In genomic region chr16:3112058-3112880, GRCh38 we compare ENCODE assay signal across 8 cellular contexts. TPM values are rescaled to one million over a fixed set of nuclear protein-coding genes. Genes with fewer than 3 reads are reported as not detected.
DNase-seq lines count a peak whose midpoint lies in the region; ATAC-seq, FAIRE-seq and TF ChIP-seq lines count a peak whose summit lies in the region.

Gene ZNF205, plus strand, starts transcription at chr16:3112586. Its CDS starts 845 bp downstream, at chr16:3113431.

- H3F3A ChIP-seq in GM23248 (ENCODE audit: insufficient read depth): no peaks in the 10 kb centered on the region

- in situ Hi-C loops in GM23248 (cut with MboI): no loop called here

- H3K9me3 Mint-ChIP-seq in stimulated activated memory B cell treated with anti-CD40 and anti-IgM and Interleukin-4, amounts not matched to agents 10 μg/mL and 1 μg/mL and 100 μg/mL, for 72 hours: no peaks in the 10 kb centered on the region

- H3K9me2 ChIP-seq in GM23248 (ENCODE audit: insufficient read depth): no peaks in the 10 kb centered on the region

- intact Hi-C loops in kidney (cut with DNase I): loop anchor here (10.0 kb wide), 1 partner anchor 47 kb away; the partner anchor contains the start of gene IL32
- intact Hi-C loops in stomach (cut with DNase I; ENCODE audit: low total_unique reads): no loop called here

- ATAC-seq in GM21381 (IDR thresholded peaks at IDR 0.05; ENCODE audit: unreplicated experiment) (no peak), HG02763 (IDR thresholded peaks at IDR 0.05; ENCODE audit: unreplicated experiment) (no peak)
- ATAC-seq in stimulated activated memory B cell treated with anti-CD40 and anti-IgM and Interleukin-4, amounts not matched to agents 10 μg/mL and 1 μg/mL and 100 μg/mL, for 72 hours: no peak

- no peak within 1 kb of the TSS for H3K27ac Mint-ChIP-seq in stimulated activated memory B cell treated with anti-CD40 and anti-IgM and Interleukin-4, amounts not matched to agents 10 μg/mL and 1 μg/mL and 100 μg/mL, for 72 hours

- H3K27ac ChIP-seq in GM23248 (no peak within 1 kb of the TSS), kidney (ENCODE audit: low read depth in 2 of 2, low read length in 2 of 2) (peak within 1 kb of the TSS; percentile 20 to 39), stomach (peak within 1 kb of the TSS; percentile 49 to 83 (median 76))

- H3K9me3 ChIP-seq in GM23248 (ENCODE audit: low read depth) (no peaks in the 10 kb centered on the region), kidney (ENCODE audit: control insufficient read depth in 1 of 2, low read length in 2 of 2) (no peaks in the 10 kb centered on the region), stomach (no peaks in the 10 kb centered on the region)

- H3K36me3 ChIP-seq in GM23248 (ENCODE audit: low read depth) (no peaks in the 10 kb centered on the region), kidney (ENCODE audit: control insufficient read depth in 1 of 2, insufficient read depth in 2 of 2, low read length in 2 of 2) (peaks cover 3 to 4% of the 10 kb centered on the region in 2 donors), stomach (peaks cover 6 to 30% (median 30%) of the 10 kb centered on the region in 4 donors)

- TF ChIP-seq CTCF in kidney (IDR thresholded peaks at IDR 0.05; ENCODE audit: borderline replicate concordance, extremely low read depth, insufficient read depth): no peak
- TF ChIP-seq CTCF in stomach (IDR thresholded peaks at IDR 0.05): no peak

- H3K36me3 Mint-ChIP-seq in stimulated activated memory B cell treated with anti-CD40 and anti-IgM and Interleukin-4, amounts not matched to agents 10 μg/mL and 1 μg/mL and 100 μg/mL, for 72 hours: peaks cover 5% of the 10 kb centered on the region

- H4K20me1 ChIP-seq in GM23248 (ENCODE audit: insufficient read depth): no peaks in the 10 kb centered on the region

- H2AFZ ChIP-seq in GM23248: peak within 1 kb of the TSS; percentile 98

- H3K9ac ChIP-seq in GM23248 (peak within 1 kb of the TSS; percentile 84), kidney (ENCODE audit: low read length in 2 of 2) (peak within 1 kb of the TSS; percentile 51 to 92)

- H3K4me3 Mint-ChIP-seq in stimulated activated memory B cell treated with anti-CD40 and anti-IgM and Interleukin-4, amounts not matched to agents 10 μg/mL and 1 μg/mL and 100 μg/mL, for 72 hours: no peak within 1 kb of the TSS

- H3K79me2 ChIP-seq in GM23248 (ENCODE audit: insufficient read depth): peaks cover 17% of the 10 kb centered on the region

- H3K4me1 Mint-ChIP-seq in stimulated activated memory B cell treated with anti-CD40 and anti-IgM and Interleukin-4, amounts not matched to agents 10 μg/mL and 1 μg/mL and 100 μg/mL, for 72 hours: peaks cover 3% of the 10 kb centered on the region

- peak within 1 kb of the TSS; percentile 93 for H3K4me2 ChIP-seq in GM23248 (ENCODE audit: unreplicated experiment)

- H3K4me1 ChIP-seq in GM23248 (ENCODE audit: insufficient read depth): peaks cover 4% of the 10 kb centered on the region
- H3K4me1 ChIP-seq in kidney (ENCODE audit: control insufficient read depth in 1 of 2, insufficient read depth in 1 of 2, low read depth in 1 of 2, low read length in 2 of 2): peaks cover 14 to 18% of the 10 kb centered on the region in 2 donors
- peaks cover 15 to 46% (median 36%) of the 10 kb centered on the region in 4 donors for H3K4me1 ChIP-seq in stomach

- H3K27me3 ChIP-seq in GM23248 (replicated peaks; ENCODE audit: insufficient read depth): no peaks in the 10 kb centered on the region
- no peaks in the 10 kb centered on the region for H3K27me3 ChIP-seq in stomach

- H3K4me3 ChIP-seq in GM23248: peak within 1 kb of the TSS; percentile 99
- H3K4me3 ChIP-seq in kidney (ENCODE audit: low read length in 2 of 2): peak within 1 kb of the TSS; percentile 66 to 81
- peak within 1 kb of the TSS; percentile 62 to 87 (median 83) for H3K4me3 ChIP-seq in stomach

- peak; percentile 76 for DNase-seq in GM23248
- DNase-seq in NCI-H446 treated with DMSO at 0.1 percent for 48 hours (lab: John Stamatoyannopoulos, UW): peak; percentile 30
- DNase-seq in cerebellum (ENCODE audit: low spot score): peak; percentile 93
- peak; percentile 90 for DNase-seq in kidney
- peak; percentile 79 for DNase-seq in stomach

- no peak for FAIRE-seq in kidney (lab: Jason Lieb, UNC)

- peaks cover 50% of the 10 kb centered on the region for H3K27me3 Mint-ChIP-seq in stimulated activated memory B cell treated with anti-CD40 and anti-IgM and Interleukin-4, amounts not matched to agents 10 μg/mL and 1 μg/mL and 100 μg/mL, for 72 hours

- no peak for TF ChIP-seq EP300 in stomach (IDR thresholded peaks at IDR 0.05)

- TF ChIP-seq POLR2A in stomach (IDR thresholded peaks at IDR 0.05): no peak

- WGBS in GM23248 (ENCODE audit: low coverage in 1 of 2, low lambda C conversion rate in 2 of 2, missing lambda C conversion rate in 2 of 2), 2 experiments: 6 to 8% methylated on average over 21 to 23 of the region's 23 CpGs
- WGBS in stomach, 5 donors: 9 to 12% (median 12%) methylated on average over 17 to 23 of the region's 23 CpGs

RNA-seq across cellular contexts. Expression of gene ZNF205, which starts in this region (rescaled TPM):
- 12.5 and 14.6 TPM in 2 replicates for total RNA-seq in GM23248 (2014; rRNA removed; shearing (Covaris generic))
- polyA plus RNA-seq in GM23248 (2016; fragmentation: Nextera tagmentation; extraction: Ambion mirVana) (4.2 and 4.4 TPM in 2 replicates), kidney (ENCODE audit: insufficient read depth, low read depth, low replicate concordance) (14.1 TPM), stomach (10 to 100 TPM; 16.6 to 27.5 (median 20.9) TPM)
- total RNA-seq in cerebellum (11.0 TPM), kidney (12.7 TPM), stomach (10 to 100 TPM in 1 of 5 donors, 1 to 10 TPM in 3, under 1 TPM in 1; 0.87 to 21.9 (median 5.5) TPM)

Comparison
In these comparisons a context has a peak if more than half of its experiments do, and no peak if none do; other contexts are left out.
1. DNase-seq: peak in every context shown above with its lines; median percentile 93 in cerebellum; 90 in kidney; 79 in stomach; 76 in GM23248; 30 in NCI-H446 treated with DMSO at 0.1 percent for 48 hours.